In genomic region chr9:133081957-133082644, GRCh38 we compare ENCODE assay signal across 3 cellular contexts. TPM values are rescaled to one million over a fixed set of nuclear protein-coding genes. Genes with fewer than 3 reads are reported as not detected.
"Had no signal": no experiment of that assay in that cellular context is flagged by ENCODE, and none has a peak within 500 bp of the region (broad histone marks: within the 10 kb centered on the region; RNA-seq: fewer than 3 reads in every experiment).

No MANE protein-coding gene starts in this region.

RNA-seq across cellular contexts. Expression of gene CEL, which starts 20.3 kb away (rescaled TPM):
- total RNA-seq: ascending aorta, osteoblast had no signal
- polyA plus RNA-seq: immature natural killer cell had no signal
